8 cellular contexts compared by ENCODE assay signal in genomic region chr12:10720974-10721565, GRCh38. TPM values are rescaled to one million over a fixed set of nuclear protein-coding genes. Genes with fewer than 3 reads are reported as not detected.
A peak's percentile ranks its signal among the peaks of the same experiment; 100 is the strongest.
DNase-seq lines count a peak whose midpoint lies in the region; ATAC-seq and TF ChIP-seq lines count a peak whose summit lies in the region.

No MANE protein-coding gene starts in this region.

- in situ Hi-C loops in HAP-1 (cut with MboI; ENCODE audit: low sequenced_read_pairs), result no loop called here

- H3K27ac ChIP-seq in spleen, result peak overlapping the region; percentile 8 to 96 (median 93)

- intact Hi-C loops in spleen (cut with DNase I; ENCODE audit: low total_unique reads), result no loop called here

- peaks cover 12% of the 10 kb centered on the region for H3K36me3 Mint-ChIP-seq in WTC11
- no peaks in the 10 kb centered on the region for H3K36me3 Mint-ChIP-seq in glutamatergic neuron (ENCODE audit: unreplicated experiment)

- CTCF ChIA-PET in WTC11 (lab: Charles Lee), result no interaction called here

- peaks cover 64% of the 10 kb centered on the region for H3K4me1 Mint-ChIP-seq in WTC11
- peaks cover 13% of the 10 kb centered on the region for H3K4me1 Mint-ChIP-seq in glutamatergic neuron (ENCODE audit: low read depth, unreplicated experiment)

- 25 to 46% (median 34%) methylated on average over 3 of the region's 3 CpGs for WGBS in spleen, 5 donors

- TF ChIP-seq CTCF in WTC11 (IDR thresholded peaks at IDR 0.05) (no peak), glutamatergic neuron (IDR thresholded peaks at IDR 0.05; ENCODE audit: partially characterized antibody, unreplicated experiment) (no peak), spleen (IDR thresholded peaks at IDR 0.05 in 8 of 11, conservative IDR thresholded peaks at IDR 0.05 in 3 of 11) (no peak), omental fat pad (IDR thresholded peaks at IDR 0.05) (no peak)

- H3K27me3 ChIP-seq in HAP-1 (ENCODE audit: low read depth) (no peaks in the 10 kb centered on the region), spleen (replicated peaks in 1 of 7) (peaks cover 0 to 28% (median 7%) of the 10 kb centered on the region in 7 donors)

- H3K4me3 Mint-ChIP-seq in WTC11, result peak overlapping the region; percentile 97
- peak overlapping the region; percentile 63 for H3K4me3 Mint-ChIP-seq in glutamatergic neuron (ENCODE audit: unreplicated experiment)

- H3K36me3 ChIP-seq in HAP-1 (replicated peaks) (peaks cover 28% of the 10 kb centered on the region), spleen (peaks cover 0 to 3% (median 0%) of the 10 kb centered on the region in 6 donors)

- peaks cover 50% of the 10 kb centered on the region for H3K4me1 ChIP-seq in HAP-1
- peaks cover 27 to 82% (median 60%) of the 10 kb centered on the region in 6 donors for H3K4me1 ChIP-seq in spleen

- POLR2A ChIA-PET in WTC11 (lab: Charles Lee), result no interaction called here

- H3K27me3 Mint-ChIP-seq in WTC11 (ENCODE audit: low read depth) (peaks cover 12% of the 10 kb centered on the region), glutamatergic neuron (ENCODE audit: unreplicated experiment) (no peaks in the 10 kb centered on the region)

- H3K4me3 ChIP-seq in HAP-1 (peak overlapping the region; percentile 82), spleen (peak overlapping the region in 7 of 8 donors; percentile 77 to 95 (median 83))

- TF ChIP-seq POLR2A in spleen (IDR thresholded peaks at IDR 0.05), result no peak

- H3K27ac Mint-ChIP-seq in WTC11, result peak overlapping the region; percentile 44
- H3K27ac Mint-ChIP-seq in glutamatergic neuron (ENCODE audit: unreplicated experiment), result no peak overlapping the region

- DNase-seq in HAP-1 (ENCODE audit: low spot score in 2 of 2) (no peak), WTC11 (ENCODE audit: low spot score) (no peak), glutamatergic neuron (no peak), spleen (no peak), hypothalamus (lab: John Stamatoyannopoulos, UW) (no peak), inferior parietal cortex (ENCODE audit: extremely low spot score) (no peak), omental fat pad (ENCODE audit: low spot score) (no peak)

- ATAC-seq in WTC11 (no peak), GM21367 (IDR thresholded peaks at IDR 0.05; ENCODE audit: unreplicated experiment) (no peak), omental fat pad (ENCODE audit: low FRiP score) (no peak)

- no peaks in the 10 kb centered on the region for H3K9me3 ChIP-seq in HAP-1
- no peaks in the 10 kb centered on the region for H3K9me3 ChIP-seq in spleen

- H3K9me3 Mint-ChIP-seq in WTC11 (no peaks in the 10 kb centered on the region), glutamatergic neuron (ENCODE audit: unreplicated experiment) (peaks cover 6% of the 10 kb centered on the region)

TF ChIP-seq in WTC11, 78 proteins besides CTCF, POLR2A, EP300 and RAD21:
- no peak for TF ChIP-seq ZNF281 (CRISPR knock-in tag; IDR thresholded peaks at IDR 0.05)
- TF ChIP-seq ZNF423 (CRISPR knock-in tag; IDR thresholded peaks at IDR 0.05), result no peak
- no peak for TF ChIP-seq RORB (CRISPR knock-in tag; IDR thresholded peaks at IDR 0.05)
- TF ChIP-seq TCF7 (CRISPR knock-in tag; IDR thresholded peaks at IDR 0.05; ENCODE audit: low read depth), result no peak
- TF ChIP-seq STAT6 (CRISPR knock-in tag; conservative IDR thresholded peaks at IDR 0.05; ENCODE audit: low read depth), result no peak
- TF ChIP-seq SP1 (CRISPR knock-in tag; conservative IDR thresholded peaks at IDR 0.05), result no peak
- no peak for TF ChIP-seq PRRX2 (CRISPR knock-in tag; IDR thresholded peaks at IDR 0.05)
- TF ChIP-seq ZNF232 (CRISPR knock-in tag; IDR thresholded peaks at IDR 0.05), result no peak
- TF ChIP-seq NR1H2 (CRISPR knock-in tag; IDR thresholded peaks at IDR 0.05), result no peak
- no peak for TF ChIP-seq GABPB1 (CRISPR knock-in tag; IDR thresholded peaks at IDR 0.05)
TF ChIP-seq in WTC11: peak in this region for 0.

RNA-seq across cellular contexts. Expression of gene YBX3, which starts 2.1 kb away (rescaled TPM):
- 396 to 411 TPM (median 409 TPM) in 3 replicates for total RNA-seq in WTC11 (2021)
- total RNA-seq in glutamatergic neuron (ENCODE audit: unreplicated experiment), result 39.0 TPM
- total RNA-seq in spleen, result 100 to 1,000 TPM; 166 to 250 (median 180) TPM
- 100 to 1,000 TPM in 1 of 3 donors, 10 to 100 TPM in 2; 87.0 to 155 (median 90.7) TPM for polyA plus RNA-seq in spleen
- 100 to 1,000 TPM; 281 to 567 (median 448) TPM for total RNA-seq in omental fat pad

RNA-seq across cellular contexts. Expression of gene STYK1, which starts 47.2 kb away (rescaled TPM):
- total RNA-seq in WTC11 (2021), result 1.6 to 1.9 TPM (median 1.6 TPM) in 3 replicates
- not detected for total RNA-seq in glutamatergic neuron (ENCODE audit: unreplicated experiment)
- total RNA-seq in spleen, result 1 to 10 TPM in 4 of 7 donors, under 1 TPM in 3; 0.49 to 2.4 (median 1.2) TPM
- polyA plus RNA-seq in spleen, result under 1 TPM; 0.17 to 0.26 (median 0.26) TPM
- under 1 TPM in 2 of 4 donors, not detected in 2; 0.32 to 0.56 TPM for total RNA-seq in omental fat pad
